Comparison of ENCODE assay signal across 9 cellular contexts in the genomic region with DNA sequence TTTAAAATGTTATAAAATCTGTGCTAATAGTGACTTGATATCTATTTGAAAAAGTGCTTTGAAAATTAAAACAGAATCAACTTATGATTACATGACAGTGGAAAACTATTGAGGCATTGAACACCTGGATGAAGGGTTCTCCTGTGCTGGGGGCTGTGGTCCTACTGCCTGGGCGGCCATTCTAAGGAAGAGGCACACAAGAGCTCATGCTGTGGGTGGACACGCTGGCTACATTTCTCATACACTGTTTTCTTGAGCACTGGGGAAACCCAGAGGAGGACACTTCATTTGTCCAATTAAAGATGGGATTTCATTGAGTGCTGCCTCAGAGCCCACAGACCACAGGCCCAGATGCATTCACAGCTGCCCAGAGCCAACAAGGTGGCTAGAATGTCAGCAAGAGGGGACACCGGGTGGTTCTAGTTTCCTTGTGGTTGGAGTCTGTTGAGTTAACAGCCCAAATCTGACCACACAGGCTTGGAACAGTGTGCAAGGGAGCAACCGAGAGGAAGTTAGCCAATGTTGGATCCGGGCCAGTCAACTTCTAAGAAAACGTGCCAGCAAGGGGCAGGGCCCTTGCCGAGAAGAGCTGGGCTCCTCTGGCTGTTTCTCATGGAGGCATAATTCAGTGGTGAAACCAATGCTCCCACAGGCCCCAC. TPM values are rescaled to one million over a fixed set of nuclear protein-coding genes. Genes with fewer than 3 reads are reported as not detected.
DNase-seq lines count a peak whose midpoint lies in the region; ATAC-seq, FAIRE-seq and TF ChIP-seq lines count a peak whose summit lies in the region.
"Had no signal": no experiment of that assay in that cellular context is flagged by ENCODE, and none has a peak within 500 bp of the region (broad histone marks: within the 10 kb centered on the region; RNA-seq: fewer than 3 reads in every experiment).

No MANE protein-coding gene starts in this region.

- H4K8ac ChIP-seq in mesenchymal stem cell (ENCODE audit: low read length): no peak overlapping the region

- ATAC-seq in HG03571 (IDR thresholded peaks at IDR 0.05; ENCODE audit: unreplicated experiment): peak; percentile 84

- H2BK15ac ChIP-seq in mesenchymal stem cell (ENCODE audit: low read depth, poor library complexity, severe bottlenecking): no peak overlapping the region

- WGBS in mesenchymal stem cell: 86% methylated on average over 7 of the region's 7 CpGs

- no peak overlapping the region for H2AFZ ChIP-seq in mesenchymal stem cell (ENCODE audit: low read depth, low read length)

- H3K4me3 ChIP-seq in bronchial epithelial cell (ENCODE audit: low read depth, low read length) (no peak overlapping the region), mesenchymal stem cell (ENCODE audit: insufficient read depth in 1 of 2, low read depth in 1 of 2, low read length in 2 of 2) (no peak overlapping the region)

- H2BK12ac ChIP-seq in mesenchymal stem cell (ENCODE audit: low read length in 2 of 2): no peak overlapping the region

- DNase-seq in NCI-H2107 treated with DMSO at 0.1 percent for 48 hours (lab: John Stamatoyannopoulos, UW; ENCODE audit: unreplicated experiment) (peak; percentile 28), NCI-H2107 (lab: John Stamatoyannopoulos, UW) (no peak), T-helper 2 cell (peak in 3 of 5 experiments; percentile 13 to 83 (median 51)), bronchial epithelial cell (ENCODE audit: low read depth) (peak; percentile 77), mesenchymal stem cell (peak; percentile 39), stromal cell of bone marrow (ENCODE audit: low read depth) (peak; percentile 93), NCI-H2081 treated with DMSO at 0.1 percent for 48 hours (lab: John Stamatoyannopoulos, UW) (no peak)

- no peak overlapping the region for H3K23ac ChIP-seq in mesenchymal stem cell (ENCODE audit: low read length in 2 of 2)

- H3K79me1 ChIP-seq in mesenchymal stem cell (replicated peaks; ENCODE audit: low read length, poor library complexity, severe bottlenecking): no peaks in the 10 kb centered on the region

- H3K14ac ChIP-seq in mesenchymal stem cell (ENCODE audit: low read length in 2 of 2): no peak overlapping the region

- no peak overlapping the region for H3K4me2 ChIP-seq in mesenchymal stem cell (ENCODE audit: low read length, poor library complexity, severe bottlenecking)

- no peaks in the 10 kb centered on the region for H3K9me3 ChIP-seq in mesenchymal stem cell (ENCODE audit: control insufficient read depth, low read length)

- TF ChIP-seq CTCF in bronchial epithelial cell (IDR thresholded peaks at IDR 0.05; ENCODE audit: insufficient read depth, low read length, severe bottlenecking): no peak

- no peak overlapping the region for H3K4ac ChIP-seq in mesenchymal stem cell (ENCODE audit: low read depth in 1 of 2, low read length in 2 of 2)

- H2BK5ac ChIP-seq in mesenchymal stem cell (ENCODE audit: low read depth, low read length, poor library complexity, severe bottlenecking): no peak overlapping the region

- no peaks in the 10 kb centered on the region for H3K27me3 ChIP-seq in bronchial epithelial cell (ENCODE audit: control insufficient read depth, insufficient read depth, low read length)
- peaks cover 0 to 38% of the 10 kb centered on the region in 2 experiments for H3K27me3 ChIP-seq in mesenchymal stem cell (ENCODE audit: control insufficient read depth in 1 of 2, insufficient read depth in 1 of 2, low read length in 2 of 2)

- no peak overlapping the region for H3K18ac ChIP-seq in mesenchymal stem cell (ENCODE audit: low read depth in 1 of 2, low read length in 2 of 2)

- H3K4me1 ChIP-seq in mesenchymal stem cell (ENCODE audit: control insufficient read depth, insufficient read depth, low read depth, low read length): no peaks in the 10 kb centered on the region

- FAIRE-seq in bronchial epithelial cell (lab: Jason Lieb, UNC): no peak
- FAIRE-seq: A204.1 had no signal

- no peak overlapping the region for H4K91ac ChIP-seq in mesenchymal stem cell (ENCODE audit: low read length)

- H2AK5ac ChIP-seq in mesenchymal stem cell (ENCODE audit: low read length, severe bottlenecking): no peak overlapping the region

- H3K36me3 ChIP-seq in bronchial epithelial cell (ENCODE audit: control insufficient read depth, insufficient read depth, low read length) (no peaks in the 10 kb centered on the region), mesenchymal stem cell (ENCODE audit: control insufficient read depth in 1 of 2, insufficient read depth in 2 of 2, low read depth in 1 of 2, low read length in 2 of 2) (no peaks in the 10 kb centered on the region)

- H2BK120ac ChIP-seq in mesenchymal stem cell (ENCODE audit: low read depth, low read length): no peak overlapping the region

- no peak overlapping the region for H3K9ac ChIP-seq in mesenchymal stem cell (ENCODE audit: low read length)

- no peak overlapping the region for H3K27ac ChIP-seq in mesenchymal stem cell (ENCODE audit: low read length, poor library complexity, severe bottlenecking)

RNA-seq across cellular contexts. Expression of a gene that starts 35.1 kb away (rescaled TPM):
- 11.3 and 15.7 TPM in 2 replicates for total RNA-seq in bronchial epithelial cell
- 0.58 TPM for polyA plus RNA-seq in mesenchymal stem cell (2013, experiment 1 of 2)
- 0.56 TPM for polyA plus RNA-seq in mesenchymal stem cell (2013, experiment 2 of 2)

Comparison
In these comparisons a context has a peak if more than half of its experiments do, and no peak if none do; other contexts are left out.
1. DNase-seq: peak in NCI-H2107 treated with DMSO at 0.1 percent for 48 hours (single experiment), T-helper 2 cell (3 of 5), bronchial epithelial cell (single experiment), mesenchymal stem cell (single experiment) and stromal cell of bone marrow (single experiment); none in NCI-H2107 (single experiment) and NCI-H2081 treated with DMSO at 0.1 percent for 48 hours (single experiment).